Comparison of ENCODE assay signal across 8 cellular contexts in the genomic region with DNA sequence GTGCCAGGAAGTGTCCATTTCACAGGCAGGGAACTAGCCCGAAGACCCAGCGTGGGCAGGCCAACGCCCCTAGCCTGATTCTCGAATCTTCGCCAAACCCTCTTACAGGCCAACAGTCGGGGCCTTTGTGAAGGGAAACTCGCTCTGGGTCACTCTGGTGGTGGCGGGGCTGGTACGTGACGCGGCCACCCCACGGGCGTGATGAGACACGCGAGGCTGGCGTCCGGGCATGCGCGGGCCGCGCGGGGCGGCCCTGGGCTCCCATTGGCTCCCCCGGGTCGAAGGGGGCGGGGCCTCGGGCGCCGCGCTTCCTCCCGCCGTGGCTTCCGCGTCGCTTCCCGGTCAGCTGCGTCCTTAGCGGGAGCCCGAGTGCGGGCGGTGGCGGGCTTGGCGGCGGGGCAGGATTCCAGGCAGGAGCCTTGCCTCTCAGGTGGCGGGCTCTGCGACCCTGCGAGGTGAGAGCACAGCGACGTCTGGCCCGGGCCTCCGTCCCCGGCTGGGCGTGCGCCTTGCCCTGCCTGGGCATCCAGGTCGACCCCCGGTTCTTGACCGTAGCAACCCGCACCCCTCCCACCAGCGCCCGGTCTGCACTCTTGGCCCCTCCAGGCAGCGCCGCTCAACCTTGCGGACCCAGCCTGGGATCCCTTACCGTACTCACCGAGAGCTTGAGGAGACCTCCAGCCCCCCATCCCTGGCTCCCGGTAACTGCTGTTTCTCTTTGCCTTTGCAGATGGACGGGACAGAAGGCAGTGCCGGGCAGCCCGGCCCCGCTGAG. TPM values are rescaled to one million over a fixed set of nuclear protein-coding genes. Genes with fewer than 3 reads are reported as not detected.
DNase-seq lines count a peak whose midpoint lies in the region; ATAC-seq and TF ChIP-seq lines count a peak whose summit lies in the region.

A gene with protein sequence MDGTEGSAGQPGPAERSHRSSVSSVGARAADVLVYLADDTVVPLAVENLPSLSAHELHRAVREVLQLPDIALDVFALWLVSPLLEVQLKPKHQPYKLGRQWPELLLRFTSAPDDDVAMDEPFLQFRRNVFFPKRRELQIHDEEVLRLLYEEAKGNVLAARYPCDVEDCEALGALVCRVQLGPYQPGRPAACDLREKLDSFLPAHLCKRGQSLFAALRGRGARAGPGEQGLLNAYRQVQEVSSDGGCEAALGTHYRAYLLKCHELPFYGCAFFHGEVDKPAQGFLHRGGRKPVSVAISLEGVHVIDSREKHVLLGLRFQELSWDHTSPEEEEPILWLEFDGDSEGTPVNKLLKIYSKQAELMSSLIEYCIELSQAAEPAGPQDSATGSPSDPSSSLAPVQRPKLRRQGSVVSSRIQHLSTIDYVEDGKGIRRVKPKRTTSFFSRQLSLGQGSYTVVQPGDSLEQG (plus strand): TSS at position 331 of the 775 bp plus-strand sequence. CDS start 400 bp downstream, at position 731.

- TF ChIP-seq CTCF in GM06990 (IDR thresholded peaks at IDR 0.05; ENCODE audit: insufficient read depth, low read length, poor library complexity, severe bottlenecking), result no peak
- TF ChIP-seq CTCF in activated CD8-positive, alpha-beta T cell treated with anti-CD3 and anti-CD28 coated beads for 36 hours (IDR thresholded peaks at IDR 0.05), result no peak
- no peak for TF ChIP-seq CTCF in lower leg skin (IDR thresholded peaks at IDR 0.05)

- peaks cover 75% of the 10 kb centered on the region for H3K4me1 Mint-ChIP-seq in activated CD8-positive, alpha-beta T cell treated with anti-CD3 and anti-CD28 coated beads for 36 hours (ENCODE audit: low read depth)

- DNase-seq in GM06990 (ENCODE audit: extremely low read depth, insufficient read length), result peak; percentile 91
- peak; percentile 83 for DNase-seq in NCI-H82 (lab: John Stamatoyannopoulos, UW)
- DNase-seq in activated CD8-positive, alpha-beta T cell treated with anti-CD3 and anti-CD28 coated beads for 36 hours, result peak; percentile 84
- peak; percentile 90 to 98 for DNase-seq in lower leg skin (ENCODE audit: low spot score in 2 of 2)
- peak; percentile 87 for DNase-seq in stimulated activated CD4-positive, alpha-beta T cell treated with anti-CD3 and anti-CD28 coated beads, Interleukin-4, amount 100 ng/mL, for 24 hours

- WGBS in lower leg skin, 2 donors, result 0 to 1% methylated on average over 44 to 48 of the region's 70 CpGs

- peaks cover 5% of the 10 kb centered on the region for H3K36me3 ChIP-seq in GM06990 (ENCODE audit: control insufficient read depth, insufficient read depth, low read length)
- peaks cover 0 to 15% of the 10 kb centered on the region in 2 donors for H3K36me3 ChIP-seq in duodenal mucosa (ENCODE audit: control insufficient read depth in 1 of 2, insufficient read depth in 2 of 2, low read length in 2 of 2)

- intact Hi-C loops in activated CD8-positive, alpha-beta T cell treated with anti-CD3 and anti-CD28 coated beads for 36 hours (cut with micrococcal nuclease), result no loop called here
- intact Hi-C loops in lower leg skin (cut with DNase I; ENCODE audit: low total_unique reads), result no loop called here

- H3K27me3 ChIP-seq in GM06990 (replicated peaks; ENCODE audit: control insufficient read depth, insufficient read depth, low read length), result no peaks in the 10 kb centered on the region
- no peaks in the 10 kb centered on the region for H3K27me3 ChIP-seq in duodenal mucosa (ENCODE audit: control insufficient read depth in 1 of 2, insufficient read depth in 2 of 2, low read length in 2 of 2)

- H3K9ac ChIP-seq in duodenal mucosa (ENCODE audit: low read depth in 1 of 2, low read length in 2 of 2), result peak within 1 kb of the TSS; percentile 91 to 93

- peaks cover 16% of the 10 kb centered on the region for H3K36me3 Mint-ChIP-seq in activated CD8-positive, alpha-beta T cell treated with anti-CD3 and anti-CD28 coated beads for 36 hours (ENCODE audit: low read depth)

- TF ChIP-seq POLR2A in lower leg skin (IDR thresholded peaks at IDR 0.05), result peak in 1 of 2 donors; percentile 0

- ATAC-seq in HG03520 (IDR thresholded peaks at IDR 0.05; ENCODE audit: unreplicated experiment) (peak; percentile 53), GM21528 (IDR thresholded peaks at IDR 0.05; ENCODE audit: low FRiP score, unreplicated experiment) (no peak)
- peak; percentile 28 for ATAC-seq in activated CD8-positive, alpha-beta T cell treated with anti-CD3 and anti-CD28 coated beads for 36 hours

- no peaks in the 10 kb centered on the region for H3K9me3 Mint-ChIP-seq in activated CD8-positive, alpha-beta T cell treated with anti-CD3 and anti-CD28 coated beads for 36 hours

- POLR2A ChIA-PET in activated CD8-positive, alpha-beta T cell treated with anti-CD3 and anti-CD28 coated beads for 36 hours (lab: Charles Lee), result interaction anchor here (1.1 to 18.5 kb wide), 5 partner anchors 10 to 189 kb away, joined by 3 to 339 read pairs (median 5); a partner anchor contains a TSS

- peak within 1 kb of the TSS; percentile 85 for H3K4me3 Mint-ChIP-seq in activated CD8-positive, alpha-beta T cell treated with anti-CD3 and anti-CD28 coated beads for 36 hours

- H3K27ac ChIP-seq in duodenal mucosa (ENCODE audit: low read depth, low read length), result peak within 1 kb of the TSS; percentile 90

- H3K4me3 ChIP-seq in GM06990 (replicated peaks; ENCODE audit: low read depth, low read length) (peak within 1 kb of the TSS; percentile 85), duodenal mucosa (ENCODE audit: low read depth in 1 of 2, low read length in 2 of 2) (peak within 1 kb of the TSS; percentile 79 to 86), lower leg skin (ENCODE audit: low read depth, poor library complexity, severe bottlenecking) (peak within 1 kb of the TSS; percentile 61)

- H3K4me1 ChIP-seq in duodenal mucosa (ENCODE audit: control insufficient read depth in 1 of 2, insufficient read depth in 2 of 2, low read length in 2 of 2), result peaks cover 44 to 67% of the 10 kb centered on the region in 2 donors

- CTCF ChIA-PET in activated CD8-positive, alpha-beta T cell treated with anti-CD3 and anti-CD28 coated beads for 36 hours (lab: Charles Lee), result interaction anchor here (0.8 to 2.8 kb wide), 8 partner anchors 8 to 155 kb away, joined by 3 to 20 read pairs (median 4); no protein-coding TSS in a partner anchor

- H3K27me3 Mint-ChIP-seq in activated CD8-positive, alpha-beta T cell treated with anti-CD3 and anti-CD28 coated beads for 36 hours, result no peaks in the 10 kb centered on the region

- peak within 1 kb of the TSS; percentile 97 for H3K27ac Mint-ChIP-seq in activated CD8-positive, alpha-beta T cell treated with anti-CD3 and anti-CD28 coated beads for 36 hours

- H3K9me3 ChIP-seq in duodenal mucosa (ENCODE audit: control insufficient read depth in 1 of 2, low read length in 2 of 2), result no peaks in the 10 kb centered on the region

RNA-seq across cellular contexts. Expression of the gene that starts here (rescaled TPM):
- total RNA-seq in activated CD8-positive, alpha-beta T cell treated with anti-CD3 and anti-CD28 coated beads for 36 hours, result 10 to 100 TPM; 26.8 to 33.3 TPM
- 100 to 1,000 TPM in 2 of 4 donors, 10 to 100 TPM in 2; 81.8 to 135 (median 112) TPM for total RNA-seq in lower leg skin
